Comparison of ENCODE assay signal across 8 cellular contexts in the genomic region with DNA sequence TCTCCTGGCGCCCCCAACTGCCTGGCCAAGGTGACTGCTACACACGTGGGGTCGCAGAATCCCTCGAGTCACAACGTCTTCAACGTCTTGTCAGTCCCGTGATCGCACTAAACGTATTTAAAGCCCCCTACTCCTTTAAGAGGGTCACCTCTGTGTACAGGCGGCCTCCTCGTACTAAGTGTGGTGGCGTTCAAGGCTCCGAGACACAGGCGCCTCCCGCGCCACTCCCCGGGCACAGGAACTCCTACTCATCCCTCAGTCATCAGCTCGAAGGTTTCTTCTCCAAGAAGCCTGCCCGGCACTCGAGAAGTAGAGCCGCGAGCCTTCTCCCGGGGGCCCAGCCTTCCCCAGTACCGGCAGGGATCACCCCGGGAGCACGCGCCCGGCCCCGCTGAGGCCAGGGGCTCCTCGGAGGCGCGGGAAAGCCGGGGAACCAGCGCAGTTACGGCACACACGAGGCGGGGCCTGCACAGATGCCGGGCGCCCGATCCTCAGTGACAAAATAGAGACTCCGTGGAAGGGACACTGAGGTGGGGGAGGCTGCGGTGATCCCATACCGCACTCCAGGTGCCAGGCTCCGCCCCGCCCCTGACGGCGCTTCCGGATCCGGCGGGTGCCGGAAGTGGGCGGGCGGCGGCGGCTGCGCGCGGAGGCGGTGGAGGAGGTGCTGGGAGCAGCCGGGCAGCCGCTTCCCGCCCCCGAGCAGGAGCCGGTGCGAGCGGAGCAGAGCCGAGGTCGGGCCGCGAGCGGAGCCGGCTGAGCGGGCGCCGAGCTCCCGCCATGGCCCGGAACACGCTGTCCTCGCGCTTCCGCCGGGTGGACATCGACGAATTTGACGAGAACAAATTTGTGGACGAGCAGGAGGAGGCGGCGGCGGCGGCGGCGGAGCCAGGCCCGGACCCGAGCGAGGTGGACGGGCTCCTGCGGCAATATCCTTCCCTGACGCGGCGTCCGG. TPM values are rescaled to one million over a fixed set of nuclear protein-coding genes. Genes with fewer than 3 reads are reported as not detected.
A peak's percentile ranks its signal among the peaks of the same experiment; 100 is the strongest.
DNase-seq lines count a peak whose midpoint lies in the region; ATAC-seq and TF ChIP-seq lines count a peak whose summit lies in the region.

No MANE protein-coding gene starts in this region.

- no peak for TF ChIP-seq EP300 in stomach (IDR thresholded peaks at IDR 0.05)

- no peaks in the 10 kb centered on the region for H3K9me3 Mint-ChIP-seq in neural crest cell

- H3K4me1 ChIP-seq in stomach: peaks cover 48 to 63% (median 58%) of the 10 kb centered on the region in 4 donors

- ATAC-seq in GM21737 (IDR thresholded peaks at IDR 0.05; ENCODE audit: unreplicated experiment): peak; percentile 55

- intact Hi-C loops in stomach (cut with DNase I; ENCODE audit: low total_unique reads): no loop called here

- H3K27ac ChIP-seq in KOPT-K1 (ENCODE audit: low read depth, low read length, poor library complexity, severe bottlenecking) (peak overlapping the region; percentile 99), stomach (peak overlapping the region; percentile 92 to 99 (median 96))

- peak overlapping the region; percentile 92 for H3K4me3 Mint-ChIP-seq in neural crest cell

- H3K27ac Mint-ChIP-seq in neural crest cell (ENCODE audit: unreplicated experiment): peak overlapping the region; percentile 91

- no peaks in the 10 kb centered on the region for H3K27me3 ChIP-seq in stomach

- H3K36me3 ChIP-seq in KOPT-K1 (ENCODE audit: insufficient read depth, low read length) (peaks cover 34% of the 10 kb centered on the region), stomach (peaks cover 3 to 12% (median 8%) of the 10 kb centered on the region in 4 donors)

- H3K4me3 ChIP-seq in fibroblast of villous mesenchyme (ENCODE audit: low read depth, low read length): peak overlapping the region; percentile 94
- peak overlapping the region; percentile 84 to 99 (median 98) for H3K4me3 ChIP-seq in stomach

- peaks cover 34% of the 10 kb centered on the region for H3K4me1 Mint-ChIP-seq in neural crest cell

- no peak for TF ChIP-seq CTCF in fibroblast of villous mesenchyme (IDR thresholded peaks at IDR 0.05; ENCODE audit: insufficient read depth, low read depth, low read length)
- TF ChIP-seq CTCF in neural crest cell (conservative IDR thresholded peaks at IDR 0.05): no peak
- no peak for TF ChIP-seq CTCF in stomach (IDR thresholded peaks at IDR 0.05)

- peak; percentile 86 for DNase-seq in EL
- peak; percentile 68 for DNase-seq in SHP77 treated with DMSO at 0.1 percent for 48 hours (lab: John Stamatoyannopoulos, UW)
- DNase-seq in activated gamma-delta T cell treated with Interleukin-2 at 50 U/mL for 16 hours: peak; percentile 85
- DNase-seq in fibroblast of villous mesenchyme (ENCODE audit: low read depth): peak; percentile 77
- DNase-seq in neural crest cell (ENCODE audit: low read depth, low spot score): peak; percentile 73
- DNase-seq in stomach: peak; percentile 90

- H3K9me3 ChIP-seq in KOPT-K1 (ENCODE audit: insufficient read depth, low read length, poor library complexity, severe bottlenecking): no peaks in the 10 kb centered on the region
- no peaks in the 10 kb centered on the region for H3K9me3 ChIP-seq in stomach

- no peaks in the 10 kb centered on the region for H3K36me3 Mint-ChIP-seq in neural crest cell (ENCODE audit: low read depth)

- H3K27me3 Mint-ChIP-seq in neural crest cell (ENCODE audit: low read depth): no peaks in the 10 kb centered on the region

- 0 to 2% (median 0%) methylated on average over 45 to 101 of the region's 101 CpGs for WGBS in stomach, 5 donors

- TF ChIP-seq POLR2A in stomach (IDR thresholded peaks at IDR 0.05): peak in 2 of 4 donors; percentile 20 to 60

RNA-seq across cellular contexts. Expression of a gene that starts 6.9 kb away (rescaled TPM):
- 14.2 TPM in 2 replicates for total RNA-seq in fibroblast of villous mesenchyme
- 41.9 and 42.1 TPM in 2 replicates for total RNA-seq in neural crest cell
- 10 to 100 TPM in 4 of 5 donors, not detected in 1; 20.4 to 71.0 (median 29.3) TPM for total RNA-seq in stomach
- polyA plus RNA-seq in stomach: 10 to 100 TPM; 43.6 to 55.3 (median 49.6) TPM

RNA-seq across cellular contexts. Expression of a gene that starts 7.0 kb away (rescaled TPM):
- total RNA-seq in fibroblast of villous mesenchyme (1,727 and 1,986 TPM in 2 replicates), neural crest cell (1,588 and 1,675 TPM in 2 replicates), stomach (1,000 to 10,000 TPM in 4 of 5 donors, 100 to 1,000 TPM in 1; 941 to 2,249 (median 1,140) TPM)
- polyA plus RNA-seq in stomach: 1,000 to 10,000 TPM; 5,221 to 6,131 (median 5,285) TPM

RNA-seq across cellular contexts. Expression of a gene that starts 15.5 kb away (rescaled TPM):
- total RNA-seq in fibroblast of villous mesenchyme (not detected in 2 replicates), neural crest cell (not detected in 2 replicates), stomach (not detected)
- polyA plus RNA-seq in stomach: not detected

Comparison
In these comparisons a context has a peak if more than half of its experiments do, and no peak if none do; other contexts are left out.
1. Peak in every context shown above with its lines: DNase-seq, ATAC-seq, H3K4me3 ChIP-seq and H3K27ac ChIP-seq.